ENCODE assay signal across 8 cellular contexts in the genomic region with DNA sequence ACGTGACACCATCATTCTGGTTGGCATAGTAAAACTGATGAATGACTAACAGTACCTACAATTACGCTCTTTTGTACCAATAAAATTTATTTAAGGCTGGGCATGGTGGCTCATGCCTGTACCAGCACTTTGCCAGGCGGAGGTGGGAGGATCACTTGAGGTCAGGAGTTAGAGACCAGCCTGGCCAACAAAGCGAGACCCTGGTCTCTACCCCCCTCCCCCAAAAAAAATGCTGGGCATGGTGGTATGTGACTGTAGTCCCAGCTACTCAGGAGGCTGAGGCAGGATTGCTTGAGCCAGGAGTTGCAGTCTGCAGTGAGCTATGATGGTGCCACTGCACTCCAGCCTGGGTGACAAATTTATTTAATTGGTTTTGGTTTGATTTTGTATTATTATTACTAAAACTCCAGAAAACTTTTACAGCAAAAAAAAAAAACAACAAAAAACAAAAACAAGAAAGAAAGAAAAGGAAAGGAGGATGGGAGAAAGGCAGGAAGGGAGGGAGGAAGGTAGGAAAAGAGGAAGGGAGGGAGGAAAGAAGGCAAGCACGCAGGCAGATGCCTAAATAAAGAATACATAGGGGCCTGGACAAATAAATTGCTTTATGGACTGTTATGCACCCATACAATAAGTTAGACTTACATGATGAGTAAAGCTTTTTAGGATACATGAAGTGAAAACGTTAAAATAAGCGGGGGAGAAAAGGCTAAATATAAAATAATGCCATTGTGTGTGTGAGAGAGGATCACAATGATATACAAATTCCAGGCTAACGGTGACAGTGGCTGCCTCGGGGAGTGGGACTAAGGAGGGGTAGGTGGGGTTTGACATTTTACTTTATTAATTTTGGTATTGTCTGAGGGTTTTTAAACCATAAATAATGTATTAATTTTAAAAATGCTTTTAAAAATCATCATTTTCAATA. TPM values are rescaled to one million over a fixed set of nuclear protein-coding genes. Genes with fewer than 3 reads are reported as not detected.
DNase-seq lines count a peak whose midpoint lies in the region; TF ChIP-seq lines count a peak whose summit lies in the region.

No MANE protein-coding gene starts in this region.

- peaks cover 23 to 24% of the 10 kb centered on the region in 2 donors for H3K36me3 Mint-ChIP-seq in CD14-positive monocyte

- intact Hi-C loops in CD14-positive monocyte (cut with micrococcal nuclease), result loop anchor here in 1 of 2 donors (5.0 kb wide), 1 partner anchor 82 kb away; the partner anchor contains the start of gene ZKSCAN8
- intact Hi-C loops in dorsolateral prefrontal cortex (cut with DNase I), result no loop called here

- peaks cover 46% of the 10 kb centered on the region for H3K79me2 ChIP-seq in neural cell (replicated peaks; ENCODE audit: insufficient read depth, low read length)

- TF ChIP-seq EP300 in neural cell (conservative IDR thresholded peaks at IDR 0.05; ENCODE audit: poor library complexity, severe bottlenecking), result no peak

- H3K4me3 Mint-ChIP-seq in CD14-positive monocyte, result peak overlapping the region; percentile 92 to 97

- peak overlapping the region; percentile 87 for H2AFZ ChIP-seq in neural cell (ENCODE audit: low read depth, low read length)

- H3K27ac ChIP-seq in dorsolateral prefrontal cortex (peak overlapping the region in 48 of 59 donors; percentile 5 to 91 (median 65)), neural cell (ENCODE audit: low read length) (peak overlapping the region; percentile 88)

- H3K9ac ChIP-seq in neural cell (ENCODE audit: low read length), result peak overlapping the region; percentile 83

- TF ChIP-seq RAD21 in neural cell (conservative IDR thresholded peaks at IDR 0.05), result no peak

- DNase-seq in CD14-positive monocyte (ENCODE audit: low spot score) (no peak), KBM-7 (peak; percentile 26), dorsolateral prefrontal cortex (no peak), anterior cingulate cortex (lab: John Stamatoyannopoulos, UW) (no peak), GM20000 (ENCODE audit: low spot score) (no peak)
- no peak for DNase-seq in activated effector memory CD4-positive, alpha-beta T cell treated with anti-CD3 and anti-CD28 coated beads, Interleukin-2, amount 50 U/mL, for 16 hours
- DNase-seq in effector CD4-positive, alpha-beta T cell, result no peak

- H3K9me2 ChIP-seq in neural cell (ENCODE audit: insufficient read depth, low read length), result no peaks in the 10 kb centered on the region

- H3K4me1 Mint-ChIP-seq in CD14-positive monocyte, result peaks cover 21% of the 10 kb centered on the region

- H3K27me3 ChIP-seq in dorsolateral prefrontal cortex (peaks cover 0 to 30% (median 10%) of the 10 kb centered on the region in 45 donors), neural cell (ENCODE audit: insufficient read depth, low read depth, low read length) (peaks cover 25% of the 10 kb centered on the region)

- TF ChIP-seq CTCF in CD14-positive monocyte (IDR thresholded peaks at IDR 0.05), result no peak
- no peak for TF ChIP-seq CTCF in dorsolateral prefrontal cortex (IDR thresholded peaks at IDR 0.05 in 54 of 56, conservative IDR thresholded peaks at IDR 0.05 in 2 of 56; ENCODE audit: low read depth in 1 of 56, partially characterized antibody in 56 of 56)
- no peak for TF ChIP-seq CTCF in neural cell (IDR thresholded peaks at IDR 0.05; ENCODE audit: poor library complexity, severe bottlenecking)
- no peak for TF ChIP-seq CTCF in GM20000 (IDR thresholded peaks at IDR 0.05; ENCODE audit: extremely low read depth, missing control alignments)

- peak overlapping the region in 3 of 7 donors; percentile 19 to 87 (median 68) for H3K27ac Mint-ChIP-seq in CD14-positive monocyte

- H3K27me3 Mint-ChIP-seq in CD14-positive monocyte (ENCODE audit: low read depth in 3 of 3), result peaks cover 22 to 36% (median 29%) of the 10 kb centered on the region in 3 donors

- peaks cover 0 to 2% (median 0%) of the 10 kb centered on the region in 7 donors for H3K9me3 Mint-ChIP-seq in CD14-positive monocyte

- peak overlapping the region; percentile 64 for H3K4me2 ChIP-seq in neural cell (ENCODE audit: low read length)

- no peaks in the 10 kb centered on the region for H4K20me1 ChIP-seq in neural cell (ENCODE audit: insufficient read depth)

- in situ Hi-C loops in KBM-7 (cut with MboI; ENCODE audit: low pct_unique_long_range_greater_than_20kb, low sequenced_read_pairs), result no loop called here

- H3K9me3 ChIP-seq in neural cell (ENCODE audit: low read length), result no peaks in the 10 kb centered on the region

- peaks cover 14% of the 10 kb centered on the region for H3K36me3 ChIP-seq in neural cell (ENCODE audit: insufficient read depth, low read length)

- peak overlapping the region; percentile 58 to 90 (median 80) for H3K4me3 ChIP-seq in dorsolateral prefrontal cortex
- peak overlapping the region; percentile 71 for H3K4me3 ChIP-seq in neural cell (ENCODE audit: low read length)

- H3F3A ChIP-seq in neural cell (ENCODE audit: insufficient read depth, low read length, poor library complexity, severe bottlenecking), result no peaks in the 10 kb centered on the region

TF ChIP-seq in neural cell, 6 proteins besides CTCF, POLR2A, EP300 and RAD21:
- TF ChIP-seq, protein P1, sequence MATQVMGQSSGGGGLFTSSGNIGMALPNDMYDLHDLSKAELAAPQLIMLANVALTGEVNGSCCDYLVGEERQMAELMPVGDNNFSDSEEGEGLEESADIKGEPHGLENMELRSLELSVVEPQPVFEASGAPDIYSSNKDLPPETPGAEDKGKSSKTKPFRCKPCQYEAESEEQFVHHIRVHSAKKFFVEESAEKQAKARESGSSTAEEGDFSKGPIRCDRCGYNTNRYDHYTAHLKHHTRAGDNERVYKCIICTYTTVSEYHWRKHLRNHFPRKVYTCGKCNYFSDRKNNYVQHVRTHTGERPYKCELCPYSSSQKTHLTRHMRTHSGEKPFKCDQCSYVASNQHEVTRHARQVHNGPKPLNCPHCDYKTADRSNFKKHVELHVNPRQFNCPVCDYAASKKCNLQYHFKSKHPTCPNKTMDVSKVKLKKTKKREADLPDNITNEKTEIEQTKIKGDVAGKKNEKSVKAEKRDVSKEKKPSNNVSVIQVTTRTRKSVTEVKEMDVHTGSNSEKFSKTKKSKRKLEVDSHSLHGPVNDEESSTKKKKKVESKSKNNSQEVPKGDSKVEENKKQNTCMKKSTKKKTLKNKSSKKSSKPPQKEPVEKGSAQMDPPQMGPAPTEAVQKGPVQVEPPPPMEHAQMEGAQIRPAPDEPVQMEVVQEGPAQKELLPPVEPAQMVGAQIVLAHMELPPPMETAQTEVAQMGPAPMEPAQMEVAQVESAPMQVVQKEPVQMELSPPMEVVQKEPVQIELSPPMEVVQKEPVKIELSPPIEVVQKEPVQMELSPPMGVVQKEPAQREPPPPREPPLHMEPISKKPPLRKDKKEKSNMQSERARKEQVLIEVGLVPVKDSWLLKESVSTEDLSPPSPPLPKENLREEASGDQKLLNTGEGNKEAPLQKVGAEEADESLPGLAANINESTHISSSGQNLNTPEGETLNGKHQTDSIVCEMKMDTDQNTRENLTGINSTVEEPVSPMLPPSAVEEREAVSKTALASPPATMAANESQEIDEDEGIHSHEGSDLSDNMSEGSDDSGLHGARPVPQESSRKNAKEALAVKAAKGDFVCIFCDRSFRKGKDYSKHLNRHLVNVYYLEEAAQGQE (IDR thresholded peaks at IDR 0.05; ENCODE audit: borderline replicate concordance), result no peak
- TF ChIP-seq TAF1 (IDR thresholded peaks at IDR 0.05; ENCODE audit: low read depth), result no peak
- no peak for TF ChIP-seq SMC3 (conservative IDR thresholded peaks at IDR 0.05; ENCODE audit: poor library complexity)
- TF ChIP-seq POLR2AphosphoS5 (IDR thresholded peaks at IDR 0.05), result no peak
- no peak for TF ChIP-seq MXI1 (conservative IDR thresholded peaks at IDR 0.05; ENCODE audit: poor library complexity, severe bottlenecking)
- TF ChIP-seq EZH2 (IDR thresholded peaks at IDR 0.05; ENCODE audit: borderline replicate concordance, insufficient read depth, low read length, poor library complexity, severe bottlenecking), result no peak

RNA-seq across cellular contexts. Expression of gene ZSCAN9, which starts 0.7 kb away (rescaled TPM):
- polyA plus RNA-seq in CD14-positive monocyte (1 to 10 TPM; 2.2 to 5.0 TPM), neural cell (102 and 113 TPM in 2 replicates)
- total RNA-seq in dorsolateral prefrontal cortex, result 10 to 100 TPM in 85 of 120 experiments, 1 to 10 TPM in 35; 6.4 to 20.1 (median 11.0) TPM
- 84.7 and 101 TPM in 2 replicates for polyA minus RNA-seq in neural cell

RNA-seq across cellular contexts. Expression of gene ZKSCAN4, which starts 27.7 kb away (rescaled TPM):
- 1 to 10 TPM; 1.5 to 1.6 TPM for polyA plus RNA-seq in CD14-positive monocyte
- total RNA-seq in dorsolateral prefrontal cortex, result 1 to 10 TPM; 3.5 to 8.7 (median 6.2) TPM
- 8.3 and 12.6 TPM in 2 replicates for polyA plus RNA-seq in neural cell
- 18.0 and 21.4 TPM in 2 replicates for polyA minus RNA-seq in neural cell

RNA-seq across cellular contexts. Expression of gene NKAPL, which starts 34.7 kb away (rescaled TPM):
- polyA plus RNA-seq in CD14-positive monocyte (1 to 10 TPM in 1 of 2 donors, under 1 TPM in 1; 0.94 to 1.1 TPM), neural cell (not detected in 2 replicates)
- total RNA-seq in dorsolateral prefrontal cortex, result 1 to 10 TPM; 1.2 to 6.0 (median 3.0) TPM
- polyA minus RNA-seq in neural cell, result not detected in 2 replicates

RNA-seq across cellular contexts. Expression of gene ZSCAN26, which starts 42.5 kb away (rescaled TPM):
- polyA plus RNA-seq in CD14-positive monocyte (1 to 10 TPM; 3.4 to 3.5 TPM), neural cell (86.9 and 91.2 TPM in 2 replicates)
- total RNA-seq in dorsolateral prefrontal cortex, result 10 to 100 TPM; 22.8 to 52.6 (median 35.5) TPM
- polyA minus RNA-seq in neural cell, result 74.3 and 96.9 TPM in 2 replicates

RNA-seq across cellular contexts. Expression of gene PGBD1, which starts 57.0 kb away (rescaled TPM):
- under 1 TPM; 0.15 to 0.17 TPM for polyA plus RNA-seq in CD14-positive monocyte
- total RNA-seq in dorsolateral prefrontal cortex, result 10 to 100 TPM in 113 of 120 experiments, 1 to 10 TPM in 7; 7.8 to 21.4 (median 13.0) TPM
- polyA plus RNA-seq in neural cell, result 32.3 and 34.6 TPM in 2 replicates
- polyA minus RNA-seq in neural cell, result 26.8 and 30.3 TPM in 2 replicates

Comparison
In these comparisons a context has a peak if more than half of its experiments do, and no peak if none do; other contexts are left out.
1. RNA of gene ZSCAN9, which starts 0.7 kb away (polyA plus RNA-seq): 102 to 113 TPM in neural cell; 2.2 to 5.0 TPM in CD14-positive monocyte; every median in the first group is over 10 times any median in the second.